Comparison of ENCODE assay signal across 1 cellular context in genomic region chr11:119793335-119793984, GRCh38.
TF ChIP-seq lines count a peak whose summit lies in the region.

No MANE protein-coding gene starts in this region.

TF ChIP-seq in HEK293, 187 proteins besides CTCF, POLR2A, EP300 and RAD21 (continued from another document):
- TF ChIP-seq ZSCAN18 (tag by site-specific recombination; IDR thresholded peaks at IDR 0.05) (no peak), ZIC2 (tag by site-specific recombination; IDR thresholded peaks at IDR 0.05) (peak; percentile 82), ZBTB10 (tag by site-specific recombination; IDR thresholded peaks at IDR 0.05) (no peak), ZNF645 (tag by site-specific recombination; IDR thresholded peaks at IDR 0.05) (no peak), ZNF214 (tag by site-specific recombination; IDR thresholded peaks at IDR 0.05; ENCODE audit: borderline replicate concordance) (no peak), ZNF37A (tag by site-specific recombination; IDR thresholded peaks at IDR 0.05) (no peak), GLIS1 (tag by site-specific recombination; IDR thresholded peaks at IDR 0.05) (peak; percentile 74), GLIS2 (tag by site-specific recombination; IDR thresholded peaks at IDR 0.05) (0 out of 2 replicates have a peak, but pooled peaks have one; percentile 20)
